ENCODE assay signal across 19 cellular contexts in genomic region chr2:106219813-106220212, GRCh38. TPM values are rescaled to one million over a fixed set of nuclear protein-coding genes. Genes with fewer than 3 reads are reported as not detected.
DNase-seq lines count a peak whose midpoint lies in the region; ATAC-seq, FAIRE-seq and TF ChIP-seq lines count a peak whose summit lies in the region.
"Had no signal": no experiment of that assay in that cellular context is flagged by ENCODE, and none has a peak within 500 bp of the region (broad histone marks: within the 10 kb centered on the region; RNA-seq: fewer than 3 reads in every experiment).

No MANE protein-coding gene starts in this region.

- in situ Hi-C loops in K562 (cut with MboI) = no loop called here

- no peaks in the 10 kb centered on the region for H3K27me3 Mint-ChIP-seq in progenitor cell of endocrine pancreas

- no peak for FAIRE-seq in K562 (lab: Jason Lieb, UNC)
- FAIRE-seq: A549, GM12878 had no signal

- no peak for TF ChIP-seq EP300 in K562 (IDR thresholded peaks at IDR 0.05; ENCODE audit: low read length)

- H3K36me3 ChIP-seq in A673 (ENCODE audit: insufficient read depth, low read length, poor library complexity, severe bottlenecking) = no peaks in the 10 kb centered on the region
- H3K36me3 ChIP-seq in BE2C = no peaks in the 10 kb centered on the region
- no peaks in the 10 kb centered on the region for H3K36me3 ChIP-seq in K562 (ENCODE audit: control insufficient read depth, insufficient read depth, low read length)
- H3K36me3 ChIP-seq: HAP-1 had no signal

- H2AFZ ChIP-seq in K562 (ENCODE audit: low read depth, low read length) = peak overlapping the region; percentile 79

- no peak overlapping the region for H3K9ac ChIP-seq in K562 (ENCODE audit: insufficient read depth in 1 of 2, low read depth in 2 of 2, low read length in 2 of 2)

- no peaks in the 10 kb centered on the region for H3K27me3 ChIP-seq in A673 (replicated peaks; ENCODE audit: insufficient read depth, low read depth, low read length, poor library complexity)
- H3K27me3 ChIP-seq in BE2C = no peaks in the 10 kb centered on the region
- H3K27me3 ChIP-seq in K562 (ENCODE audit: control insufficient read depth in 2 of 2, insufficient read depth in 2 of 2, low read length in 2 of 2) = no peaks in the 10 kb centered on the region

- H4K20me1 ChIP-seq in K562 (replicated peaks; ENCODE audit: control insufficient read depth, insufficient read depth, low read length) = no peaks in the 10 kb centered on the region

- H3K4me3 Mint-ChIP-seq in progenitor cell of endocrine pancreas (ENCODE audit: low read depth) = no peak overlapping the region
- H3K4me3 Mint-ChIP-seq: B cell; CD4-positive, CD25-positive, alpha-beta regulatory T cell; CD8-positive, alpha-beta memory T cell had no signal

- CTCF ChIA-PET in A673 (lab: Charles Lee) = no interaction called here
- CTCF ChIA-PET in K562 (lab: Yijun Ruan, JAX; ENCODE audit: low intra/inter-chr PET ratio) = no interaction called here
- CTCF ChIA-PET in HEK293T (lab: Yijun Ruan, JAX) = no interaction called here

- peak overlapping the region; percentile 63 for H3K4me2 ChIP-seq in K562 (ENCODE audit: insufficient read depth, low read length)
- H3K4me2 ChIP-seq: A549 had no signal

- H3K4me1 ChIP-seq in A673 (ENCODE audit: insufficient read depth, low read length, poor library complexity, severe bottlenecking) (no peaks in the 10 kb centered on the region), BE2C (no peaks in the 10 kb centered on the region), K562 (replicated peaks in 1 of 2; ENCODE audit: control insufficient read depth in 2 of 2, insufficient read depth in 2 of 2, low read length in 2 of 2) (no peaks in the 10 kb centered on the region)
- H3K4me1 ChIP-seq: A549, HAP-1 had no signal

- peak overlapping the region; percentile 8 for H3K27ac Mint-ChIP-seq in progenitor cell of endocrine pancreas
- H3K27ac Mint-ChIP-seq: B cell; CD8-positive, alpha-beta memory T cell had no signal

- H3K9me1 ChIP-seq in K562 (ENCODE audit: control insufficient read depth, insufficient read depth, low read length) = no peaks in the 10 kb centered on the region

- no peaks in the 10 kb centered on the region for H3K4me1 Mint-ChIP-seq in progenitor cell of endocrine pancreas (ENCODE audit: low read depth)
- H3K4me1 Mint-ChIP-seq: B cell; CD4-positive, CD25-positive, alpha-beta regulatory T cell; CD8-positive, alpha-beta memory T cell had no signal

- peak; percentile 42 for ATAC-seq in K562
- ATAC-seq: A549, GM12878 had no signal

- H3K4me3 ChIP-seq in A673 (ENCODE audit: low read depth, low read length, poor library complexity, severe bottlenecking) (no peak overlapping the region), BE2C (ENCODE audit: low read depth, low read length) (no peak overlapping the region), K562 (no peak overlapping the region)
- H3K4me3 ChIP-seq: A549, GM12878, HAP-1 had no signal

- H3K27ac ChIP-seq in A673 (ENCODE audit: low read depth, low read length, poor library complexity, severe bottlenecking) (no peak overlapping the region), K562 (ENCODE audit: extremely low read depth, low read depth, low read length) (no peak overlapping the region)
- H3K27ac ChIP-seq: A549, HL-60 had no signal

- H3K9me3 ChIP-seq in A673 (ENCODE audit: low read depth, low read length, poor library complexity, severe bottlenecking) (no peaks in the 10 kb centered on the region), BE2C (no peaks in the 10 kb centered on the region), K562 (replicated peaks; ENCODE audit: control insufficient read depth, insufficient read depth, low read depth, low read length) (no peaks in the 10 kb centered on the region)
- H3K9me3 ChIP-seq: HAP-1 had no signal

- intact Hi-C loops in A673 (cut with micrococcal nuclease; ENCODE audit: unreplicated experiment) (no loop called here), K562 (cut with micrococcal nuclease) (no loop called here)

- H3K9me3 Mint-ChIP-seq in progenitor cell of endocrine pancreas (ENCODE audit: low read depth) = peaks cover 5% of the 10 kb centered on the region
- H3K9me3 Mint-ChIP-seq: CD8-positive, alpha-beta memory T cell had no signal

- TF ChIP-seq CTCF in A673 (conservative IDR thresholded peaks at IDR 0.05; ENCODE audit: low read depth, low read length) = no peak
- no peak for TF ChIP-seq CTCF in BE2C (IDR thresholded peaks at IDR 0.05; ENCODE audit: low read depth, low read length)
- no peak for TF ChIP-seq CTCF in K562 (IDR thresholded peaks at IDR 0.05 in 2 of 3, conservative IDR thresholded peaks at IDR 0.05 in 1 of 3; ENCODE audit: insufficient read depth in 2 of 3, low read depth in 1 of 3, low read length in 3 of 3)
- no peak for TF ChIP-seq CTCF in progenitor cell of endocrine pancreas (IDR thresholded peaks at IDR 0.05; ENCODE audit: unreplicated experiment)

- POLR2A ChIA-PET in A673 (lab: Charles Lee; ENCODE audit: low non-redundant PET) (no interaction called here), K562 (lab: Yijun Ruan, JAX) (no interaction called here), HEK293T (lab: Yijun Ruan, JAX) (no interaction called here)

- no peaks in the 10 kb centered on the region for H3K79me2 ChIP-seq in K562 (ENCODE audit: control insufficient read depth, insufficient read depth, low read length)

- DNase-seq in A673 (ENCODE audit: low spot score) = peak; percentile 38
- peak; percentile 6 for DNase-seq in BE2C
- no peak for DNase-seq in K562 (ENCODE audit: extremely low read depth in 1 of 4, low spot score in 3 of 4)
- DNase-seq in progenitor cell of endocrine pancreas (ENCODE audit: low spot score, unreplicated experiment) = no peak
- DNase-seq in HEK293T (ENCODE audit: extremely low spot score) = no peak
- DNase-seq in 8988T = no peak
- DNase-seq: C1 segment of cervical spinal cord; CD4-positive, CD25-positive, alpha-beta regulatory T cell; CD8-positive, alpha-beta memory T cell; COR-L47; DMS 273 treated with DMSO at 0.1 percent for 48 hours; DMS53; DND-41; EL had no signal

- no peaks in the 10 kb centered on the region for H3K36me3 Mint-ChIP-seq in progenitor cell of endocrine pancreas (ENCODE audit: insufficient read depth)
- H3K36me3 Mint-ChIP-seq: CD4-positive, CD25-positive, alpha-beta regulatory T cell had no signal

- WGBS in K562 (ENCODE audit: insufficient coverage, low coverage, missing lambda C conversion rate) = 23% methylated on average over 3 of the region's 3 CpGs

- BruUV-seq in A673 (replicated peaks; lab: Mats Ljungman, UMichigan) (no TSS peak), K562 (replicated peaks; lab: Mats Ljungman, UMichigan) (no TSS peak)

- no peak for TF ChIP-seq POLR2A in K562 (conservative IDR thresholded peaks at IDR 0.05)

- TF ChIP-seq RAD21 in K562 (CRISPR knock-in tag; conservative IDR thresholded peaks at IDR 0.05 in 1 of 2, IDR thresholded peaks at IDR 0.05 in 1 of 2) = no peak

TF ChIP-seq in K562, 482 proteins besides CTCF, POLR2A, EP300 and RAD21:
- TF ChIP-seq CHD2 (IDR thresholded peaks at IDR 0.05; ENCODE audit: low read depth, low read length) (0 out of 2 replicates have a peak, but pooled peaks have one; percentile 2), ZNF12 (CRISPR knock-in tag; IDR thresholded peaks at IDR 0.05) (no peak)

TF ChIP-seq in HEK293T, 16 proteins besides CTCF, POLR2A, EP300 and RAD21:
- TF ChIP-seq TARDBP (IDR thresholded peaks at IDR 0.05) = no peak
- TF ChIP-seq ZNF384 (IDR thresholded peaks at IDR 0.05) = no peak
- no peak for TF ChIP-seq HDGF (IDR thresholded peaks at IDR 0.05; ENCODE audit: borderline replicate concordance)
- no peak for TF ChIP-seq L3MBTL2 (conservative IDR thresholded peaks at IDR 0.05)
- no peak for TF ChIP-seq ARNT (IDR thresholded peaks at IDR 0.05)
- no peak for TF ChIP-seq SP1 (IDR thresholded peaks at IDR 0.05)
- TF ChIP-seq FOXM1 (IDR thresholded peaks at IDR 0.05; ENCODE audit: borderline replicate concordance) = no peak
- no peak for TF ChIP-seq SUZ12 (IDR thresholded peaks at IDR 0.05)
- TF ChIP-seq ELF4 (IDR thresholded peaks at IDR 0.05) = no peak
- no peak for TF ChIP-seq BHLHE40 (IDR thresholded peaks at IDR 0.05; ENCODE audit: borderline replicate concordance)
- TF ChIP-seq, protein P1, sequence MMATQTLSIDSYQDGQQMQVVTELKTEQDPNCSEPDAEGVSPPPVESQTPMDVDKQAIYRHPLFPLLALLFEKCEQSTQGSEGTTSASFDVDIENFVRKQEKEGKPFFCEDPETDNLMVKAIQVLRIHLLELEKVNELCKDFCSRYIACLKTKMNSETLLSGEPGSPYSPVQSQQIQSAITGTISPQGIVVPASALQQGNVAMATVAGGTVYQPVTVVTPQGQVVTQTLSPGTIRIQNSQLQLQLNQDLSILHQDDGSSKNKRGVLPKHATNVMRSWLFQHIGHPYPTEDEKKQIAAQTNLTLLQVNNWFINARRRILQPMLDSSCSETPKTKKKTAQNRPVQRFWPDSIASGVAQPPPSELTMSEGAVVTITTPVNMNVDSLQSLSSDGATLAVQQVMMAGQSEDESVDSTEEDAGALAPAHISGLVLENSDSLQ (IDR thresholded peaks at IDR 0.05) = no peak
- TF ChIP-seq CTBP1 (IDR thresholded peaks at IDR 0.05; ENCODE audit: borderline replicate concordance) = no peak

RNA-seq across cellular contexts. Expression of gene UXS1, which starts 25.7 kb away (rescaled TPM):
- 48.6 and 50.9 TPM in 2 replicates for total RNA-seq in A673 (2021)
- polyA plus RNA-seq in BE2C (2012; ENCODE audit: insufficient read depth, insufficient read length, low read depth) = 42.1 TPM
- total RNA-seq in K562 (2011; cell fraction: chromatin; rRNA removed; ENCODE audit: low replicate concordance) = 83.6 and 100 TPM in 2 replicates
- 57.7 and 64.7 TPM in 2 replicates for total RNA-seq in K562 (2011; cell fraction: nucleolus; rRNA removed)
- total RNA-seq in K562 (2011; cell fraction: nucleoplasm; rRNA removed) = 74.1 and 83.9 TPM in 2 replicates
- 15.0 and 19.1 TPM in 2 replicates for total RNA-seq in K562 (2014; rRNA removed)
- 14.2 and 15.2 TPM in 2 replicates for total RNA-seq in K562 (2014; rRNA removed; fragmentation: Illumina TruSeq; extraction: Trizol)
- 13.8 and 15.0 TPM in 2 replicates for total RNA-seq in K562 (2015; rRNA removed; fragmentation: Illumina TruSeq; extraction: Trizol)
- total RNA-seq in K562 (2021) = 22.4 and 25.4 TPM in 2 replicates
- polyA plus RNA-seq in K562 (2011; rRNA removed) = 24.1 and 25.5 TPM in 2 replicates
- 18.8 and 22.4 TPM in 2 replicates for polyA plus RNA-seq in K562 (2011; cell fraction: cytosol; rRNA removed)
- 37.9 and 48.2 TPM in 2 replicates for polyA plus RNA-seq in K562 (2011; cell fraction: nucleus; rRNA removed)
- polyA plus RNA-seq in K562 (2012) = 22.1 and 26.2 TPM in 2 replicates
- polyA plus RNA-seq in K562 (2014; fragmentation: Illumina TruSeq; extraction: Trizol) = 22.8 and 25.8 TPM in 2 replicates
- polyA plus RNA-seq in K562 (2014; fragmentation: Nextera tagmentation; extraction: Ambion mirVana) = 10 to 100 TPM in 1 of 2 experiments, 1 to 10 TPM in 1; 5.8 to 11.3 TPM
- 22.7 and 25.5 TPM in 2 replicates for polyA plus RNA-seq in K562 (2014; rRNA removed)
- 54.5 and 56.5 TPM in 2 replicates for polyA minus RNA-seq in K562 (2011; rRNA and poly(A)+ RNA removed)
- polyA minus RNA-seq in K562 (2011; cell fraction: cytosol; rRNA and poly(A)+ RNA removed) = 28.0 and 29.7 TPM in 2 replicates
- polyA minus RNA-seq in K562 (2011; cell fraction: nucleus; rRNA and poly(A)+ RNA removed) = 34.9 and 48.7 TPM in 2 replicates
- 60.7 and 62.1 TPM in 2 replicates for total RNA-seq in progenitor cell of endocrine pancreas

Comparison
In these comparisons a context has a peak if more than half of its experiments do, and no peak if none do; other contexts are left out.
1. DNase-seq: peak in A673 (single experiment) and BE2C (single experiment); none in K562 (0 of 4), progenitor cell of endocrine pancreas (single experiment), HEK293T (single experiment) and 8988T (single experiment).